13 cellular contexts compared by ENCODE assay signal in genomic region chr3:58168498-58168897, GRCh38. TPM values are rescaled to one million over a fixed set of nuclear protein-coding genes. Genes with fewer than 3 reads are reported as not detected.
"Had no signal": no experiment of that assay in that cellular context is flagged by ENCODE, and none has a peak within 500 bp of the region (broad histone marks: within the 10 kb centered on the region; RNA-seq: fewer than 3 reads in every experiment).

No MANE protein-coding gene starts in this region.

- H3K9me3 Mint-ChIP-seq: activated CD4-positive, alpha-beta memory T cell treated with anti-CD3 and anti-CD28 coated beads for 36 hours; activated T-cell treated with anti-CD3 and anti-CD28 coated beads, Interleukin-2, amount 50 U/mL, for 4 hours; naive B cell; stimulated activated naive CD8-positive, alpha-beta T cell treated with anti-CD3 and anti-CD28 coated beads, Interleukin-15, Interleukin-2, amounts not matched to agents 100 ng/mL and 50 ng/mL, for 24 hours had no signal

- H3K9me3 ChIP-seq: uterus had no signal

- H3K27me3 ChIP-seq: dorsolateral prefrontal cortex, uterus had no signal

- DNase-seq: activated CD4-positive, alpha-beta memory T cell treated with anti-CD3 and anti-CD28 coated beads for 36 hours; activated gamma-delta T cell; activated T-cell treated with anti-CD3 and anti-CD28 coated beads, Interleukin-2, amount 50 U/mL, for 4 hours; naive B cell; stimulated activated CD4-positive, alpha-beta T cell treated with anti-CD3 and anti-CD28 coated beads, Interleukin-2, amount 100 ng/mL, for 48 hours; SW 1271; uterus had no signal

- H3K36me3 ChIP-seq: uterus had no signal

- H3K4me3 Mint-ChIP-seq: activated CD4-positive, alpha-beta memory T cell treated with anti-CD3 and anti-CD28 coated beads for 36 hours; activated naive CD8-positive, alpha-beta T cell; activated T-cell treated with anti-CD3 and anti-CD28 coated beads, Interleukin-2, amount 50 U/mL, for 4 hours; naive B cell; stimulated activated naive CD8-positive, alpha-beta T cell treated with anti-CD3 and anti-CD28 coated beads, Interleukin-15, Interleukin-2, amounts not matched to agents 100 ng/mL and 50 ng/mL, for 24 hours had no signal

- H3K27ac Mint-ChIP-seq: activated CD4-positive, alpha-beta memory T cell treated with anti-CD3 and anti-CD28 coated beads for 36 hours; activated naive CD8-positive, alpha-beta T cell; stimulated activated naive CD8-positive, alpha-beta T cell treated with anti-CD3 and anti-CD28 coated beads, Interleukin-15, Interleukin-2, amounts not matched to agents 100 ng/mL and 50 ng/mL, for 24 hours had no signal

- H3K4me1 Mint-ChIP-seq: naive B cell had no signal

- H3K27me3 Mint-ChIP-seq: activated CD4-positive, alpha-beta memory T cell treated with anti-CD3 and anti-CD28 coated beads for 36 hours; activated naive CD8-positive, alpha-beta T cell; naive B cell; stimulated activated naive CD8-positive, alpha-beta T cell treated with anti-CD3 and anti-CD28 coated beads, Interleukin-15, Interleukin-2, amounts not matched to agents 100 ng/mL and 50 ng/mL, for 24 hours had no signal

- ATAC-seq: activated T-cell treated with anti-CD3 and anti-CD28 coated beads, Interleukin-2, amount 50 U/mL, for 4 hours had no signal

- H3K36me3 Mint-ChIP-seq: activated CD4-positive, alpha-beta memory T cell treated with anti-CD3 and anti-CD28 coated beads for 36 hours had no signal

- H3K4me3 ChIP-seq: dorsolateral prefrontal cortex, lung, uterus had no signal

RNA-seq across cellular contexts. Expression of gene DNASE1L3, which starts 42.3 kb away (rescaled TPM):
- total RNA-seq: activated CD4-positive, alpha-beta memory T cell treated with anti-CD3 and anti-CD28 coated beads for 36 hours; activated T-cell treated with anti-CD3 and anti-CD28 coated beads, Interleukin-2, amount 50 U/mL, for 4 hours; fibroblast of villous mesenchyme; kidney epithelial cell had no signal
